In genomic region chr5:163910226-163910625, GRCh38 we compare ENCODE assay signal across 25 cellular contexts.
"Had no signal": no experiment of that assay in that cellular context is flagged by ENCODE, and none has a peak within 500 bp of the region (broad histone marks: within the 10 kb centered on the region; RNA-seq: fewer than 3 reads in every experiment).

No MANE protein-coding gene starts in this region.

- H3K4me3 Mint-ChIP-seq: naive thymus-derived CD8-positive, alpha-beta T cell; nephron; neural crest cell; stimulated activated memory B cell treated with anti-CD40 and anti-IgM and Interleukin-4, amounts not matched to agents 10 μg/mL and 1 μg/mL and 100 μg/mL, for 72 hours; stimulated activated naive CD8-positive, alpha-beta T cell treated with anti-CD3 and anti-CD28 coated beads, Interleukin-15, amount 100 ng/mL, for 72 hours; type B pancreatic cell had no signal

- H2AFZ ChIP-seq: parathyroid adenoma had no signal

- H3K9ac ChIP-seq: parathyroid adenoma had no signal

- H3K27ac ChIP-seq: left lung, lower lobe of right lung, parathyroid adenoma, psoas muscle, right lobe of liver, tibial nerve, uterus had no signal

- H3K4me1 Mint-ChIP-seq: nephron; neural crest cell; stimulated activated naive CD8-positive, alpha-beta T cell treated with anti-CD3 and anti-CD28 coated beads, Interleukin-15, amount 100 ng/mL, for 72 hours had no signal

- H3K9me3 ChIP-seq: left lung, lower lobe of right lung, psoas muscle, right lobe of liver, uterus had no signal

- H3K9me3 Mint-ChIP-seq: neural crest cell had no signal

- DNase-seq: kidney glomerular epithelial cell; left cardiac atrium; left lung; lower lobe of right lung; mammary epithelial cell; mesenchymal stem cell; naive thymus-derived CD8-positive, alpha-beta T cell; nucleus accumbens; psoas muscle; right lobe of liver; stimulated activated CD4-positive, alpha-beta T cell treated with anti-CD3 and anti-CD28 coated beads, Interleukin-1b, Interleukin-23, amount 100 ng/mL, for 48 hours; stimulated activated CD4-positive, alpha-beta T cell treated with anti-CD3 and anti-CD28 coated beads, Interleukin-2, amount 100 ng/mL, for 48 hours; stimulated activated CD4-positive, alpha-beta T cell treated with anti-CD3 and anti-CD28 coated beads, Interleukin-4, amount 100 ng/mL, for 4 hours; stimulated activated CD8-positive, alpha-beta memory T cell treated with anti-CD3 and anti-CD28 coated beads, Interleukin-4, amount 100 ng/mL, for 48 hours; stimulated activated naive CD4-positive, alpha-beta T cell treated with Interleukin-2 at 50 U/mL for 16 hours; stimulated activated naive CD8-positive, alpha-beta T cell treated with anti-CD3 and anti-CD28 coated beads, Interleukin-15, amount 100 ng/mL, for 72 hours; substantia nigra; uterus had no signal

- H3K36me3 Mint-ChIP-seq: naive thymus-derived CD8-positive, alpha-beta T cell; type B pancreatic cell had no signal

- H3K27me3 Mint-ChIP-seq: naive thymus-derived CD8-positive, alpha-beta T cell; stimulated activated memory B cell treated with anti-CD40 and anti-IgM and Interleukin-4, amounts not matched to agents 10 μg/mL and 1 μg/mL and 100 μg/mL, for 72 hours; stimulated activated naive CD8-positive, alpha-beta T cell treated with anti-CD3 and anti-CD28 coated beads, Interleukin-15, amount 100 ng/mL, for 72 hours; type B pancreatic cell had no signal

- H3K79me2 ChIP-seq: parathyroid adenoma had no signal

- H3K27me3 ChIP-seq: left lung, right lobe of liver, tibial nerve, uterus had no signal

- H3K4me1 ChIP-seq: lower lobe of right lung, parathyroid adenoma, psoas muscle, right lobe of liver, tibial nerve, uterus had no signal

- H3K4me3 ChIP-seq: left lung, lower lobe of right lung, psoas muscle, right lobe of liver, smooth muscle cell, tibial nerve, uterus had no signal

- H3K4me2 ChIP-seq: smooth muscle cell had no signal

- ATAC-seq: left cardiac atrium; left lung; lower lobe of right lung; naive thymus-derived CD8-positive, alpha-beta T cell; psoas muscle; right lobe of liver; stimulated activated memory B cell treated with anti-CD40 and anti-IgM and Interleukin-4, amounts not matched to agents 10 μg/mL and 1 μg/mL and 100 μg/mL, for 72 hours; stimulated activated naive CD8-positive, alpha-beta T cell treated with anti-CD3 and anti-CD28 coated beads, Interleukin-15, amount 100 ng/mL, for 72 hours had no signal

- H3K27ac Mint-ChIP-seq: naive thymus-derived CD8-positive, alpha-beta T cell; nephron; stimulated activated naive CD8-positive, alpha-beta T cell treated with anti-CD3 and anti-CD28 coated beads, Interleukin-15, amount 100 ng/mL, for 72 hours; type B pancreatic cell had no signal

- H3K36me3 ChIP-seq: left lung, lower lobe of right lung, right lobe of liver, tibial nerve, uterus had no signal
